ENCODE assay signal across 16 cellular contexts in the genomic region with DNA sequence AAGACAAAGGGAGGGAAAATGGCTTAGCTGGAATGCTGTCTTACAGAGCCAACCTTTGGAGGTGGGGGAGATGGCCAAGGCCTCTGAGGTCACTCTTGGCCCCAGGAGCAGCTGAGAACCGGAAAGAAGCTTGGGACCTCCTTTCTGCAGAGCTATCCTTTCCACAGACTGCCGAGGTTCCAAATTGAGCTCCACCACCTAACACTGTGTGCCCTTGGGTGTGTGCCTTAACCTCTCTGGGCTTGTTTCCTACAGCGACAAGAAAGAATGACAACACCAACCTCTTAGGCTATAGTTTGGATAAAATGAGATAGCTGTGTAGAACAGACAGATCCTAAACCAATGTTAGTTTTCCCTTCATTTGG. TPM values are rescaled to one million over a fixed set of nuclear protein-coding genes. Genes with fewer than 3 reads are reported as not detected.
A peak's percentile ranks its signal among the peaks of the same experiment; 100 is the strongest.
DNase-seq lines count a peak whose midpoint lies in the region; ATAC-seq and TF ChIP-seq lines count a peak whose summit lies in the region.
"Had no signal": no experiment of that assay in that cellular context is flagged by ENCODE, and none has a peak within 500 bp of the region (broad histone marks: within the 10 kb centered on the region; RNA-seq: fewer than 3 reads in every experiment).

No MANE protein-coding gene starts in this region.

- no peak overlapping the region for H3K9ac ChIP-seq in smooth muscle cell (ENCODE audit: low read depth)

- no peaks in the 10 kb centered on the region for H3F3A ChIP-seq in smooth muscle cell (ENCODE audit: low read depth)

- H3K9me3 Mint-ChIP-seq in activated T-cell treated with anti-CD3 and anti-CD28 coated beads, Interleukin-2, amount 50 U/mL, for 72 hours = no peaks in the 10 kb centered on the region
- no peaks in the 10 kb centered on the region for H3K9me3 Mint-ChIP-seq in activated T-cell treated with anti-CD3 and anti-CD28 coated beads, Interleukin-2, amount 50 U/mL, for 24 hours
- H3K9me3 Mint-ChIP-seq in activated CD4-positive, alpha-beta memory T cell treated with anti-CD3 and anti-CD28 coated beads, Interleukin-2, amount 10 ng/mL, durations not matched to agents 7 days and 5 days = no peaks in the 10 kb centered on the region
- H3K9me3 Mint-ChIP-seq: natural killer cell had no signal

- WGBS in hepatocyte (ENCODE audit: low lambda C conversion rate, missing lambda C conversion rate) = 75% methylated on average over 3 of the region's 3 CpGs
- WGBS in smooth muscle cell (ENCODE audit: low lambda C conversion rate) = 79% methylated on average over 3 of the region's 3 CpGs

- no TSS peak for BruUV-seq in OCI-LY7 (replicated peaks; lab: Mats Ljungman, UMichigan)

- no peaks in the 10 kb centered on the region for H4K20me1 ChIP-seq in OCI-LY7 (ENCODE audit: insufficient read depth, low read length)
- H4K20me1 ChIP-seq in hepatocyte (ENCODE audit: insufficient read depth, poor library complexity, severe bottlenecking) = no peaks in the 10 kb centered on the region
- H4K20me1 ChIP-seq in smooth muscle cell (ENCODE audit: low read depth) = no peaks in the 10 kb centered on the region

- CTCF ChIA-PET in OCI-LY7 (lab: Charles Lee; ENCODE audit: unreplicated experiment) = interaction anchor here (1.0 to 1.9 kb wide), 3 partner anchors 10 to 34 kb away, joined by 3 to 18 read pairs (median 14); no protein-coding TSS in a partner anchor
- CTCF ChIA-PET in activated CD4-positive, alpha-beta memory T cell treated with anti-CD3 and anti-CD28 coated beads, Interleukin-2, amount 10 ng/mL, durations not matched to agents 7 days and 5 days (lab: Charles Lee) = interaction anchor here (0.7 to 5.7 kb wide), 15 partner anchors 9 to 157 kb away, joined by 3 to 33 read pairs (median 5); a partner anchor contains a TSS

- H3K4me1 Mint-ChIP-seq in activated T-cell treated with anti-CD3 and anti-CD28 coated beads, Interleukin-2, amount 50 U/mL, for 72 hours (ENCODE audit: low read depth) = peaks cover 21% of the 10 kb centered on the region
- peaks cover 14% of the 10 kb centered on the region for H3K4me1 Mint-ChIP-seq in activated T-cell treated with anti-CD3 and anti-CD28 coated beads, Interleukin-2, amount 50 U/mL, for 24 hours (ENCODE audit: low read depth)
- peaks cover 2% of the 10 kb centered on the region for H3K4me1 Mint-ChIP-seq in activated CD4-positive, alpha-beta memory T cell treated with anti-CD3 and anti-CD28 coated beads, Interleukin-2, amount 10 ng/mL, durations not matched to agents 7 days and 5 days

- POLR2A ChIA-PET in OCI-LY7 (lab: Charles Lee) = interaction anchor here (0.5 to 1.7 kb wide), 8 partner anchors 9 to 1617 kb away, joined by 3 to 8 read pairs (median 4); a partner anchor contains a TSS
- POLR2A ChIA-PET in activated CD4-positive, alpha-beta memory T cell treated with anti-CD3 and anti-CD28 coated beads, Interleukin-2, amount 10 ng/mL, durations not matched to agents 7 days and 5 days (lab: Charles Lee) = interaction anchor here (1.1 kb wide), 1 partner anchor 32 kb away, joined by 3 read pairs; a partner anchor contains a TSS

- intact Hi-C loops in OCI-LY7 (cut with micrococcal nuclease; ENCODE audit: unreplicated experiment) = no loop called here
- intact Hi-C loops in dorsolateral prefrontal cortex (cut with DNase I) = no loop called here

- H3K9me3 ChIP-seq in OCI-LY7 (ENCODE audit: low read length) (no peaks in the 10 kb centered on the region), hepatocyte (ENCODE audit: low read depth) (no peaks in the 10 kb centered on the region), smooth muscle cell (replicated peaks; ENCODE audit: low read depth) (no peaks in the 10 kb centered on the region)
- H3K9me3 ChIP-seq: HAP-1, vagina had no signal

- H3K4me1 ChIP-seq in OCI-LY7 (ENCODE audit: insufficient read depth, low read length, poor library complexity, severe bottlenecking) = peaks cover 67% of the 10 kb centered on the region
- peaks cover 10% of the 10 kb centered on the region for H3K4me1 ChIP-seq in hepatocyte (ENCODE audit: insufficient read depth)
- H3K4me1 ChIP-seq in smooth muscle cell (ENCODE audit: low read depth) = peaks cover 6% of the 10 kb centered on the region
- H3K4me1 ChIP-seq: HAP-1 had no signal

- H3K27ac Mint-ChIP-seq in activated T-cell treated with anti-CD3 and anti-CD28 coated beads, Interleukin-2, amount 50 U/mL, for 72 hours = no peak overlapping the region
- H3K27ac Mint-ChIP-seq in activated T-cell treated with anti-CD3 and anti-CD28 coated beads, Interleukin-2, amount 50 U/mL, for 24 hours = no peak overlapping the region
- H3K27ac Mint-ChIP-seq in activated CD4-positive, alpha-beta memory T cell treated with anti-CD3 and anti-CD28 coated beads, Interleukin-2, amount 10 ng/mL, durations not matched to agents 7 days and 5 days = no peak overlapping the region
- H3K27ac Mint-ChIP-seq: natural killer cell had no signal

- no peak for ATAC-seq in activated T-cell treated with anti-CD3 and anti-CD28 coated beads, Interleukin-2, amount 50 U/mL, for 72 hours (replicated peaks in 1 of 2)

- peak overlapping the region; percentile 10; the same call in 1 of the 2 replicates for H2AFZ ChIP-seq in OCI-LY7 (ENCODE audit: low read length)
- H2AFZ ChIP-seq in hepatocyte = peak overlapping the region; percentile 71
- no peak overlapping the region for H2AFZ ChIP-seq in smooth muscle cell (ENCODE audit: low read depth)

- peaks cover 42% of the 10 kb centered on the region for H3K27me3 ChIP-seq in hepatocyte
- H3K27me3 ChIP-seq in smooth muscle cell (ENCODE audit: low read depth) = peaks cover 55% of the 10 kb centered on the region
- H3K27me3 ChIP-seq in dorsolateral prefrontal cortex = peaks cover 0 to 26% (median 4%) of the 10 kb centered on the region in 45 donors
- H3K27me3 ChIP-seq: vagina had no signal

- peaks cover 9 to 31% of the 10 kb centered on the region in 2 donors for H3K36me3 Mint-ChIP-seq in activated T-cell treated with anti-CD3 and anti-CD28 coated beads, Interleukin-2, amount 50 U/mL, for 72 hours (ENCODE audit: insufficient read depth in 2 of 2)
- peaks cover 43% of the 10 kb centered on the region for H3K36me3 Mint-ChIP-seq in activated T-cell treated with anti-CD3 and anti-CD28 coated beads, Interleukin-2, amount 50 U/mL, for 24 hours (ENCODE audit: low read depth)
- peaks cover 12% of the 10 kb centered on the region for H3K36me3 Mint-ChIP-seq in activated CD4-positive, alpha-beta memory T cell treated with anti-CD3 and anti-CD28 coated beads, Interleukin-2, amount 10 ng/mL, durations not matched to agents 7 days and 5 days (ENCODE audit: low read depth)
- H3K36me3 Mint-ChIP-seq: natural killer cell had no signal

- peak overlapping the region; percentile 74 for H3K4me2 ChIP-seq in OCI-LY7 (ENCODE audit: low read length)
- peak overlapping the region; percentile 99 for H3K4me2 ChIP-seq in hepatocyte
- peak overlapping the region; percentile 98 for H3K4me2 ChIP-seq in smooth muscle cell

- H3K9me2 ChIP-seq in OCI-LY7 (ENCODE audit: insufficient read depth, low read length) (no peaks in the 10 kb centered on the region), hepatocyte (replicated peaks; ENCODE audit: insufficient read depth) (no peaks in the 10 kb centered on the region)

- peak overlapping the region; percentile 35 to 71 for H3K4me3 Mint-ChIP-seq in activated T-cell treated with anti-CD3 and anti-CD28 coated beads, Interleukin-2, amount 50 U/mL, for 72 hours
- H3K4me3 Mint-ChIP-seq in activated T-cell treated with anti-CD3 and anti-CD28 coated beads, Interleukin-2, amount 50 U/mL, for 24 hours = no peak overlapping the region
- no peak overlapping the region for H3K4me3 Mint-ChIP-seq in activated CD4-positive, alpha-beta memory T cell treated with anti-CD3 and anti-CD28 coated beads, Interleukin-2, amount 10 ng/mL, durations not matched to agents 7 days and 5 days
- H3K4me3 Mint-ChIP-seq: natural killer cell had no signal

- TF ChIP-seq CTCF in OCI-LY7 (conservative IDR thresholded peaks at IDR 0.05; ENCODE audit: low read length) (no peak), hepatocyte (IDR thresholded peaks at IDR 0.05; ENCODE audit: poor library complexity) (no peak), smooth muscle cell (IDR thresholded peaks at IDR 0.05; ENCODE audit: borderline replicate concordance, insufficient read depth, poor library complexity, severe bottlenecking) (no peak), dorsolateral prefrontal cortex (IDR thresholded peaks at IDR 0.05 in 54 of 56, conservative IDR thresholded peaks at IDR 0.05 in 2 of 56; ENCODE audit: low read depth in 1 of 56, partially characterized antibody in 56 of 56) (no peak)

- no peak for DNase-seq in activated T-cell treated with anti-CD3 and anti-CD28 coated beads, Interleukin-2, amount 50 U/mL, for 72 hours
- DNase-seq in activated T-cell treated with anti-CD3 and anti-CD28 coated beads, Interleukin-2, amount 50 U/mL, for 24 hours = no peak
- no peak for DNase-seq in OCI-LY7 (ENCODE audit: low spot score)
- DNase-seq in hepatocyte (ENCODE audit: low spot score) = no peak
- DNase-seq in smooth muscle cell (lab: John Stamatoyannopoulos, UW; ENCODE audit: unreplicated experiment) = no peak
- no peak for DNase-seq in dorsolateral prefrontal cortex
- no peak for DNase-seq in activated CD4-positive, alpha-beta memory T cell treated with anti-CD3 and anti-CD28 coated beads, Interleukin-2, amount 10 ng/mL, durations not matched to agents 7 days and 5 days
- DNase-seq in glomerular visceral epithelial cell (ENCODE audit: extremely low spot score) = no peak
- DNase-seq: Calu3, Karpas-422 had no signal

- peak overlapping the region; percentile 65 for H3K27ac ChIP-seq in OCI-LY7 (ENCODE audit: low read depth, low read length, poor library complexity, severe bottlenecking)
- H3K27ac ChIP-seq in hepatocyte = no peak overlapping the region
- no peak overlapping the region for H3K27ac ChIP-seq in smooth muscle cell (ENCODE audit: low read depth)
- H3K27ac ChIP-seq in dorsolateral prefrontal cortex = no peak overlapping the region
- H3K27ac ChIP-seq: vagina had no signal

- no peaks in the 10 kb centered on the region for H3K79me2 ChIP-seq in OCI-LY7 (ENCODE audit: insufficient read depth, low read depth, low read length)
- H3K79me2 ChIP-seq in hepatocyte = no peaks in the 10 kb centered on the region
- H3K79me2 ChIP-seq in smooth muscle cell (ENCODE audit: low read depth) = no peaks in the 10 kb centered on the region

- peak overlapping the region; percentile 49 for H3K4me3 ChIP-seq in OCI-LY7 (ENCODE audit: low read depth, low read length, poor library complexity, severe bottlenecking)
- no peak overlapping the region for H3K4me3 ChIP-seq in hepatocyte
- no peak overlapping the region for H3K4me3 ChIP-seq in smooth muscle cell
- H3K4me3 ChIP-seq in dorsolateral prefrontal cortex = peak overlapping the region in 25 of 59 donors; percentile 27 to 70 (median 57)
- H3K4me3 ChIP-seq: HAP-1 had no signal

- peaks cover 46% of the 10 kb centered on the region for H3K36me3 ChIP-seq in OCI-LY7 (ENCODE audit: insufficient read depth, low read length)
- H3K36me3 ChIP-seq in hepatocyte (replicated peaks; ENCODE audit: insufficient read depth, low read depth) = no peaks in the 10 kb centered on the region
- no peaks in the 10 kb centered on the region for H3K36me3 ChIP-seq in smooth muscle cell (ENCODE audit: low read depth)

- H3K27me3 Mint-ChIP-seq in activated T-cell treated with anti-CD3 and anti-CD28 coated beads, Interleukin-2, amount 50 U/mL, for 72 hours (ENCODE audit: low read depth) = peaks cover 20% of the 10 kb centered on the region
- peaks cover 16% of the 10 kb centered on the region for H3K27me3 Mint-ChIP-seq in activated T-cell treated with anti-CD3 and anti-CD28 coated beads, Interleukin-2, amount 50 U/mL, for 24 hours
- peaks cover 31% of the 10 kb centered on the region for H3K27me3 Mint-ChIP-seq in activated CD4-positive, alpha-beta memory T cell treated with anti-CD3 and anti-CD28 coated beads, Interleukin-2, amount 10 ng/mL, durations not matched to agents 7 days and 5 days

RNA-seq across cellular contexts. Expression of a gene that starts 23.2 kb away (rescaled TPM):
- total RNA-seq in activated T-cell treated with anti-CD3 and anti-CD28 coated beads, Interleukin-2, amount 50 U/mL, for 72 hours = 1 to 10 TPM in 1 of 2 donors, under 1 TPM in 1; 0.97 to 1.1 TPM
- 0.25 and 0.41 TPM in 2 replicates for total RNA-seq in OCI-LY7 (2014; rRNA removed; shearing (Covaris generic))
- total RNA-seq in OCI-LY7 (2022) (2.3 and 4.2 TPM in 2 replicates), hepatocyte (1.4 and 2.4 TPM in 2 replicates), smooth muscle cell (0.18 TPM in 1 of 2 replicates, not detected in the other), dorsolateral prefrontal cortex (10 to 100 TPM in 119 of 120 experiments, 1 to 10 TPM in 1; 8.1 to 75.2 (median 32.4) TPM)
- polyA plus RNA-seq in hepatocyte (5.8 and 10.6 TPM in 2 replicates), smooth muscle cell (0.34 and 0.76 TPM in 2 replicates)
- total RNA-seq in activated CD4-positive, alpha-beta memory T cell treated with anti-CD3 and anti-CD28 coated beads, Interleukin-2, amount 10 ng/mL, durations not matched to agents 7 days and 5 days = under 1 TPM; 0.35 to 0.50 TPM

RNA-seq across cellular contexts. Expression of a gene that starts 31.9 kb away (rescaled TPM):
- total RNA-seq in activated T-cell treated with anti-CD3 and anti-CD28 coated beads, Interleukin-2, amount 50 U/mL, for 72 hours = 10 to 100 TPM; 43.6 to 53.9 TPM
- total RNA-seq in OCI-LY7 (2014; rRNA removed; shearing (Covaris generic)) = 47.1 and 61.1 TPM in 2 replicates
- total RNA-seq in OCI-LY7 (2022) (78.6 and 87.0 TPM in 2 replicates), hepatocyte (40.4 and 42.2 TPM in 2 replicates), smooth muscle cell (1.3 and 9.4 TPM in 2 replicates), dorsolateral prefrontal cortex (10 to 100 TPM in 11 of 120 experiments, 1 to 10 TPM in 109; 2.9 to 12.3 (median 6.9) TPM)
- polyA plus RNA-seq in hepatocyte (23.4 and 39.5 TPM in 2 replicates), smooth muscle cell (7.3 and 7.4 TPM in 2 replicates)
- total RNA-seq in activated CD4-positive, alpha-beta memory T cell treated with anti-CD3 and anti-CD28 coated beads, Interleukin-2, amount 10 ng/mL, durations not matched to agents 7 days and 5 days = 10 to 100 TPM; 29.9 to 31.7 TPM

RNA-seq across cellular contexts. Expression of a gene that starts 47.0 kb away (rescaled TPM):
- total RNA-seq in activated T-cell treated with anti-CD3 and anti-CD28 coated beads, Interleukin-2, amount 50 U/mL, for 72 hours = 100 to 1,000 TPM; 106 to 107 TPM
- 163 and 195 TPM in 2 replicates for total RNA-seq in OCI-LY7 (2014; rRNA removed; shearing (Covaris generic))
- total RNA-seq in OCI-LY7 (2022) (204 and 258 TPM in 2 replicates), hepatocyte (23.3 and 31.2 TPM in 2 replicates), smooth muscle cell (31.1 and 34.2 TPM in 2 replicates), dorsolateral prefrontal cortex (10 to 100 TPM; 26.5 to 76.2 (median 48.8) TPM)
- polyA plus RNA-seq in hepatocyte (84.0 and 99.4 TPM in 2 replicates), smooth muscle cell (108 and 110 TPM in 2 replicates)
- total RNA-seq in activated CD4-positive, alpha-beta memory T cell treated with anti-CD3 and anti-CD28 coated beads, Interleukin-2, amount 10 ng/mL, durations not matched to agents 7 days and 5 days = 10 to 100 TPM; 82.4 to 86.1 TPM

RNA-seq across cellular contexts. Expression of a gene that starts 53.8 kb away (rescaled TPM):
- not detected for total RNA-seq in activated T-cell treated with anti-CD3 and anti-CD28 coated beads, Interleukin-2, amount 50 U/mL, for 72 hours
- total RNA-seq in OCI-LY7 (2014; rRNA removed; shearing (Covaris generic)) = not detected in 2 replicates
- total RNA-seq in OCI-LY7 (2022) (not detected in 2 replicates), hepatocyte (not detected in 2 replicates), smooth muscle cell (not detected in 2 replicates), dorsolateral prefrontal cortex (under 1 TPM in 1 of 120 experiments, not detected in 119; 0.18 TPM)
- polyA plus RNA-seq in hepatocyte (0.19 TPM in 1 of 2 replicates, not detected in the other), smooth muscle cell (not detected in 2 replicates)
- not detected for total RNA-seq in activated CD4-positive, alpha-beta memory T cell treated with anti-CD3 and anti-CD28 coated beads, Interleukin-2, amount 10 ng/mL, durations not matched to agents 7 days and 5 days
- total RNA-seq: Calu3; epithelial cell of proximal tubule; natural killer cell; RPMI7951; T-helper 1 cell treated with Interleukin-12 subunit alpha and Interleukin-12 subunit beta and Interleukin-4 antibody, amounts not matched to agents 30 ng/mL and 1 ng/mL, for 36 hours; vagina had no signal

RNA-seq across cellular contexts. Expression of a gene that starts 56.6 kb away (rescaled TPM):
- total RNA-seq in activated T-cell treated with anti-CD3 and anti-CD28 coated beads, Interleukin-2, amount 50 U/mL, for 72 hours = 100 to 1,000 TPM; 159 to 169 TPM
- total RNA-seq in OCI-LY7 (2014; rRNA removed; shearing (Covaris generic)) = 38.4 and 41.3 TPM in 2 replicates
- total RNA-seq in OCI-LY7 (2022) (55.5 and 62.1 TPM in 2 replicates), hepatocyte (10.5 and 19.3 TPM in 2 replicates), smooth muscle cell (8.0 and 9.3 TPM in 2 replicates), dorsolateral prefrontal cortex (10 to 100 TPM in 13 of 120 experiments, 1 to 10 TPM in 107; 2.5 to 22.1 (median 6.5) TPM)
- polyA plus RNA-seq in hepatocyte (13.5 and 20.7 TPM in 2 replicates), smooth muscle cell (12.8 and 13.5 TPM in 2 replicates)
- total RNA-seq in activated CD4-positive, alpha-beta memory T cell treated with anti-CD3 and anti-CD28 coated beads, Interleukin-2, amount 10 ng/mL, durations not matched to agents 7 days and 5 days = 100 to 1,000 TPM in 1 of 2 experiments, 10 to 100 TPM in 1; 94.5 to 101 TPM

Comparison
In these comparisons a context has a peak if more than half of its experiments do, and no peak if none do; other contexts are left out.
1. H3K4me3 Mint-ChIP-seq: peak in activated T-cell treated with anti-CD3 and anti-CD28 coated beads, Interleukin-2, amount 50 U/mL, for 72 hours (2 of 2); none in activated T-cell treated with anti-CD3 and anti-CD28 coated beads, Interleukin-2, amount 50 U/mL, for 24 hours (single experiment) and activated CD4-positive, alpha-beta memory T cell treated with anti-CD3 and anti-CD28 coated beads, Interleukin-2, amount 10 ng/mL, durations not matched to agents 7 days and 5 days (single experiment).
2. Peak in every context shown above with its lines, with median percentiles within 50 percentile points of each other: H3K4me2 ChIP-seq.